In genomic region chrX:63506320-63506719, GRCh38 we compare ENCODE assay signal across 9 cellular contexts.
DNase-seq lines count a peak whose midpoint lies in the region; ATAC-seq and TF ChIP-seq lines count a peak whose summit lies in the region.
"Had no signal": no experiment of that assay in that cellular context is flagged by ENCODE, and none has a peak within 500 bp of the region (broad histone marks: within the 10 kb centered on the region; RNA-seq: fewer than 3 reads in every experiment).

No MANE protein-coding gene starts in this region.

- H3K4me3 ChIP-seq in HAP-1: no peak overlapping the region

- H3K9me3 ChIP-seq in HAP-1: no peaks in the 10 kb centered on the region

- peak; percentile 35 for TF ChIP-seq CTCF in C4-2B (conservative IDR thresholded peaks at IDR 0.05)

- ATAC-seq in GM21447 (IDR thresholded peaks at IDR 0.05; ENCODE audit: unreplicated experiment): no peak
- no peak for ATAC-seq in HG02973 (IDR thresholded peaks at IDR 0.05; ENCODE audit: unreplicated experiment)
- ATAC-seq in HG03139 (IDR thresholded peaks at IDR 0.05; ENCODE audit: unreplicated experiment): no peak

- no peak overlapping the region for H3K27ac ChIP-seq in C4-2B

- no peaks in the 10 kb centered on the region for H3K27me3 ChIP-seq in HAP-1 (ENCODE audit: low read depth)

- peaks cover 27% of the 10 kb centered on the region for H3K4me1 ChIP-seq in HAP-1

- DNase-seq in HAP-1 (ENCODE audit: low spot score in 2 of 2): peak; percentile 18 to 74
- peak; percentile 6 for DNase-seq in SK-N-DZ (ENCODE audit: low spot score)
- peak; percentile 9 for DNase-seq in iPS-NIHi7 (ENCODE audit: extremely low spot score)
- no peak for DNase-seq in COLO668 (lab: John Stamatoyannopoulos, UW; ENCODE audit: unreplicated experiment)
- DNase-seq: aorta had no signal

- in situ Hi-C loops in HAP-1 (cut with MboI; ENCODE audit: low sequenced_read_pairs): no loop called here

- H3K36me3 ChIP-seq in HAP-1 (replicated peaks): no peaks in the 10 kb centered on the region
